8 cellular contexts compared by ENCODE assay signal in genomic region chr1:159015440-159015909, GRCh38. TPM values are rescaled to one million over a fixed set of nuclear protein-coding genes. Genes with fewer than 3 reads are reported as not detected.
A peak's percentile ranks its signal among the peaks of the same experiment; 100 is the strongest.
DNase-seq lines count a peak whose midpoint lies in the region; ATAC-seq, FAIRE-seq and TF ChIP-seq lines count a peak whose summit lies in the region.

No MANE protein-coding gene starts in this region.

- H3K27me3 ChIP-seq in small intestine (ENCODE audit: control insufficient read depth in 2 of 2, insufficient read depth in 2 of 2, low read length in 2 of 2): no peaks in the 10 kb centered on the region

- TF ChIP-seq CTCF in OCI-LY7 (conservative IDR thresholded peaks at IDR 0.05; ENCODE audit: low read length): no peak
- no peak for TF ChIP-seq CTCF in type B pancreatic cell (conservative IDR thresholded peaks at IDR 0.05)

- no TSS peak for BruUV-seq in OCI-LY7 (replicated peaks; lab: Mats Ljungman, UMichigan)

- H3K4me1 ChIP-seq in OCI-LY7 (ENCODE audit: insufficient read depth, low read length, poor library complexity, severe bottlenecking): peaks cover 56% of the 10 kb centered on the region
- peaks cover 0 to 5% of the 10 kb centered on the region in 2 donors for H3K4me1 ChIP-seq in small intestine (ENCODE audit: control insufficient read depth in 2 of 2, insufficient read depth in 1 of 2, low read depth in 1 of 2, low read length in 1 of 2)

- no peaks in the 10 kb centered on the region for H3K9me2 ChIP-seq in OCI-LY7 (ENCODE audit: insufficient read depth, low read length)

- H3K27me3 Mint-ChIP-seq in activated T-helper 17 cell treated with anti-CD3 and anti-CD28 coated beads, Interleukin-2, amount 50 U/mL, for 72 hours: no peaks in the 10 kb centered on the region
- peaks cover 4% of the 10 kb centered on the region for H3K27me3 Mint-ChIP-seq in type B pancreatic cell

- peak overlapping the region; percentile 89 for H3K27ac ChIP-seq in OCI-LY7 (ENCODE audit: low read depth, low read length, poor library complexity, severe bottlenecking)
- H3K27ac ChIP-seq in small intestine (ENCODE audit: low read depth in 1 of 2, low read length in 1 of 2): peak overlapping the region in 1 of 2 donors; percentile 71

- H4K20me1 ChIP-seq in OCI-LY7 (ENCODE audit: insufficient read depth, low read length): no peaks in the 10 kb centered on the region

- no peaks in the 10 kb centered on the region for H3K9me3 Mint-ChIP-seq in activated T-helper 17 cell treated with anti-CD3 and anti-CD28 coated beads, Interleukin-2, amount 50 U/mL, for 72 hours
- no peaks in the 10 kb centered on the region for H3K9me3 Mint-ChIP-seq in type B pancreatic cell

- POLR2A ChIA-PET in OCI-LY7 (lab: Charles Lee): interaction anchor here (0.5 to 1.2 kb wide), 6 partner anchors 9 to 1454 kb away, joined by 3 to 6 read pairs (median 4); partner anchors contain the start of gene AIM2

- H2AFZ ChIP-seq in OCI-LY7 (ENCODE audit: low read length): no peak overlapping the region

- H3K4me2 ChIP-seq in OCI-LY7 (ENCODE audit: low read length): peak overlapping the region; percentile 77

- ATAC-seq in GM18511 (IDR thresholded peaks at IDR 0.05; ENCODE audit: unreplicated experiment): peak; percentile 96
- ATAC-seq in HG02852 (IDR thresholded peaks at IDR 0.05; ENCODE audit: unreplicated experiment): peak; percentile 98
- ATAC-seq in activated T-helper 17 cell treated with anti-CD3 and anti-CD28 coated beads, Interleukin-2, amount 50 U/mL, for 72 hours (replicated peaks): peak; percentile 87

- peak overlapping the region; percentile 88 for H3K4me3 ChIP-seq in OCI-LY7 (ENCODE audit: low read depth, low read length, poor library complexity, severe bottlenecking)
- H3K4me3 ChIP-seq in small intestine (ENCODE audit: low read depth in 1 of 2, low read length in 2 of 2): no peak overlapping the region

- peaks cover 91% of the 10 kb centered on the region for H3K36me3 ChIP-seq in OCI-LY7 (ENCODE audit: insufficient read depth, low read length)
- peaks cover 1 to 5% of the 10 kb centered on the region in 2 donors for H3K36me3 ChIP-seq in small intestine (ENCODE audit: control insufficient read depth in 2 of 2, insufficient read depth in 2 of 2, low read length in 2 of 2)

- peaks cover 96% of the 10 kb centered on the region for H3K79me2 ChIP-seq in OCI-LY7 (ENCODE audit: insufficient read depth, low read depth, low read length)

- no peaks in the 10 kb centered on the region for H3K9me3 ChIP-seq in OCI-LY7 (ENCODE audit: low read length)
- H3K9me3 ChIP-seq in small intestine (ENCODE audit: control insufficient read depth, low read depth): no peaks in the 10 kb centered on the region

- DNase-seq in OCI-LY7 (ENCODE audit: low spot score): peak; percentile 91
- DNase-seq in glomerular endothelial cell (ENCODE audit: extremely low read depth, low read depth, low spot score): peak; percentile 92
- DNase-seq in small intestine: peak; percentile 56
- no peak for DNase-seq in type B pancreatic cell (ENCODE audit: extremely low spot score, unreplicated experiment)
- DNase-seq in NCI-H2196 treated with DMSO at 0.1 percent for 48 hours (lab: John Stamatoyannopoulos, UW; ENCODE audit: unreplicated experiment): no peak

- peak overlapping the region; percentile 89 for H3K27ac Mint-ChIP-seq in activated T-helper 17 cell treated with anti-CD3 and anti-CD28 coated beads, Interleukin-2, amount 50 U/mL, for 72 hours
- no peak overlapping the region for H3K27ac Mint-ChIP-seq in type B pancreatic cell

- H3K4me3 Mint-ChIP-seq in activated T-helper 17 cell treated with anti-CD3 and anti-CD28 coated beads, Interleukin-2, amount 50 U/mL, for 72 hours: peak overlapping the region; percentile 89
- H3K4me3 Mint-ChIP-seq in type B pancreatic cell: no peak overlapping the region

- FAIRE-seq in small intestine (lab: Jason Lieb, UNC): no peak

- WGBS in small intestine, 3 donors: 35 to 82% (median 53%) methylated on average over 4 of the region's 4 CpGs

- intact Hi-C loops in OCI-LY7 (cut with micrococcal nuclease; ENCODE audit: unreplicated experiment): no loop called here

- peaks cover 28% of the 10 kb centered on the region for H3K4me1 Mint-ChIP-seq in activated T-helper 17 cell treated with anti-CD3 and anti-CD28 coated beads, Interleukin-2, amount 50 U/mL, for 72 hours
- no peaks in the 10 kb centered on the region for H3K4me1 Mint-ChIP-seq in type B pancreatic cell (ENCODE audit: unreplicated experiment)

- CTCF ChIA-PET in OCI-LY7 (lab: Charles Lee; ENCODE audit: unreplicated experiment): no interaction called here

- H3K36me3 Mint-ChIP-seq in activated T-helper 17 cell treated with anti-CD3 and anti-CD28 coated beads, Interleukin-2, amount 50 U/mL, for 72 hours (ENCODE audit: low read depth): peaks cover 98% of the 10 kb centered on the region
- H3K36me3 Mint-ChIP-seq in type B pancreatic cell: peaks cover 13% of the 10 kb centered on the region

RNA-seq across cellular contexts. Expression of gene IFI16, which starts 5.8 kb away (rescaled TPM):
- total RNA-seq in OCI-LY7 (2014; rRNA removed; shearing (Covaris generic)): 96.5 and 99.3 TPM in 2 replicates
- total RNA-seq in OCI-LY7 (2022) (271 and 318 TPM in 2 replicates), glomerular endothelial cell (174 and 180 TPM in 2 replicates), type B pancreatic cell (ENCODE audit: low replicate concordance) (10.6 and 20.9 TPM in 2 replicates)
- 100 to 1,000 TPM; 187 to 217 TPM for total RNA-seq in activated T-helper 17 cell treated with anti-CD3 and anti-CD28 coated beads, Interleukin-2, amount 50 U/mL, for 72 hours
- 10 to 100 TPM in 2 of 3 donors, 1 to 10 TPM in 1; 6.5 to 40.8 (median 23.0) TPM for polyA plus RNA-seq in small intestine

Comparison
In these comparisons a context has a peak if more than half of its experiments do, and no peak if none do; other contexts are left out.
1. DNase-seq: peak in OCI-LY7 (single experiment), glomerular endothelial cell (single experiment) and small intestine (single experiment); none in type B pancreatic cell (single experiment) and NCI-H2196 treated with DMSO at 0.1 percent for 48 hours (single experiment).
2. Peak in every context shown above with its lines, with median percentiles within 50 percentile points of each other: ATAC-seq.